8 cellular contexts compared by ENCODE assay signal in genomic region chr3:112770026-112770626, GRCh38.
DNase-seq lines count a peak whose midpoint lies in the region; ATAC-seq and TF ChIP-seq lines count a peak whose summit lies in the region.

No MANE protein-coding gene starts in this region.

- no peaks in the 10 kb centered on the region for H3K27me3 ChIP-seq in brain microvascular endothelial cell (replicated peaks)
- no peaks in the 10 kb centered on the region for H3K27me3 ChIP-seq in osteoblast (ENCODE audit: insufficient read depth, low read length)

- H2AFZ ChIP-seq in osteoblast (ENCODE audit: low read length), result no peak overlapping the region

- no peaks in the 10 kb centered on the region for H3K36me3 ChIP-seq in brain microvascular endothelial cell (replicated peaks)
- H3K36me3 ChIP-seq in osteoblast (ENCODE audit: insufficient read depth, low read length), result no peaks in the 10 kb centered on the region

- TF ChIP-seq CTCF in brain microvascular endothelial cell (IDR thresholded peaks at IDR 0.05; ENCODE audit: low read depth, low read length, missing control alignments), result no peak
- no peak for TF ChIP-seq CTCF in osteoblast (IDR thresholded peaks at IDR 0.05; ENCODE audit: extremely low read depth, low read depth, low read length)
- no peak for TF ChIP-seq CTCF in GM10248 (IDR thresholded peaks at IDR 0.05; ENCODE audit: control extremely low read depth, extremely low read depth, low read depth, missing control alignments)

- POLR2A ChIA-PET in GM10248 (lab: Yijun Ruan, JAX), result no interaction called here

- H4K20me1 ChIP-seq in osteoblast (ENCODE audit: insufficient read depth, low read length), result no peaks in the 10 kb centered on the region

- peak overlapping the region; percentile 49 for H3K27ac ChIP-seq in brain microvascular endothelial cell
- H3K27ac ChIP-seq in osteoblast (ENCODE audit: low read depth, low read length), result peak overlapping the region; percentile 87

- peaks cover 36% of the 10 kb centered on the region for H3K4me1 ChIP-seq in osteoblast (ENCODE audit: insufficient read depth, low read length)

- H3K79me2 ChIP-seq in osteoblast (ENCODE audit: insufficient read depth, low read length), result no peaks in the 10 kb centered on the region

- H3K9me3 ChIP-seq in osteoblast (ENCODE audit: low read depth, low read length), result no peaks in the 10 kb centered on the region

- ATAC-seq in GM21390 (IDR thresholded peaks at IDR 0.05; ENCODE audit: unreplicated experiment) (no peak), HG02981 (IDR thresholded peaks at IDR 0.05; ENCODE audit: unreplicated experiment) (no peak), GM21423 (IDR thresholded peaks at IDR 0.05; ENCODE audit: unreplicated experiment) (no peak)

- H3K4me3 ChIP-seq in brain microvascular endothelial cell (ENCODE audit: low read depth, low read length) (no peak overlapping the region), osteoblast (ENCODE audit: insufficient read depth, low read length) (no peak overlapping the region)

- H3K4me2 ChIP-seq in osteoblast (ENCODE audit: insufficient read depth, low read length), result peak overlapping the region; percentile 34

- peak; percentile 86 for DNase-seq in EL
- DNase-seq in MV-4-11 (lab: John Stamatoyannopoulos, UW), result peak; percentile 54
- peak; percentile 90 for DNase-seq in brain microvascular endothelial cell
- DNase-seq in osteoblast (ENCODE audit: insufficient read length, low spot score, missing footprints), result peak; percentile 68
- DNase-seq in GM10248 (ENCODE audit: extremely low spot score), result no peak

- CTCF ChIA-PET in GM10248 (lab: Yijun Ruan, JAX), result interaction anchor here (1.9 kb wide), 1 partner anchor 35 kb away, joined by 6 read pairs; no protein-coding TSS in a partner anchor

- in situ Hi-C loops in brain microvascular endothelial cell (cut with HindIII; ENCODE audit: low pct_ligation_motif_present, low sequenced_read_pairs), result no loop called here
